ENCODE assay signal across 15 cellular contexts in the genomic region with DNA sequence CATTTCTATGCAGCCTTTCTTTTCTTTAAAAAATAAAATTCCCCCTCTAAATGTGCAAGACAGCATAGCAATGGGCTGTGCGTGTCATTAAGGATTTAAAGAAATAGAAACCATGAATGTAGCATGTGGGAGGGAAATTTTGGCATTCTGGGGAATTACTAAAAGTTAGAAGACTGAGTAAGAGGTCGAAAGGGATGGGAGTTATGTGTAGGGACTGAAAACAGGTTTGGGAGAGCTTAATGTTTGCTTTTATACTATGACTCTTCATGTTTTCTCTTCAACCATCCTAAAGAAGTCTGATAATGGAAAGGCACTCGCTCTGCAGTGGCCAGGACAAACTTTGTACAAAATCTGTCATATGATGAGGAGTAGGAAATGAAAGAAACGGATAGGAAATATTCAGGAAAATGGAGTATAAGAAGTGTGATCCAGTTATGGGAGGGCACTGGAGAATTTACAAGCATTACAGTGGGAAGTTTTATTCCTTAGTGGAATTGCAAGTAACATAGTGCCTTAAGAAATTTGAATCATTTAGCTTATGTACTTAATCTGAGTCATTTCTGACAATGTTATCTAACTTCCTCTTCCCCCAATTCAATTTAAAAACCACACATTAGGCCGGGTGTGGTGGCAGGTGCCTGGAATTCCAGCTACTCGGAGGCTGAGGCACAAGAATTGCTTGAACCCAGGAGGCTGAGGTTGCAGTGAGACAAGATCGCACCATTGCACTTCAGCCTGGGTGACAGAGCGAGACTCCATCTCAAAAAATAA. TPM values are rescaled to one million over a fixed set of nuclear protein-coding genes. Genes with fewer than 3 reads are reported as not detected.
DNase-seq lines count a peak whose midpoint lies in the region; ATAC-seq and TF ChIP-seq lines count a peak whose summit lies in the region.
"Had no signal": no experiment of that assay in that cellular context is flagged by ENCODE, and none has a peak within 500 bp of the region (broad histone marks: within the 10 kb centered on the region; RNA-seq: fewer than 3 reads in every experiment).

No MANE protein-coding gene starts in this region.

- no peaks in the 10 kb centered on the region for H3K27me3 Mint-ChIP-seq in type B pancreatic cell
- no peaks in the 10 kb centered on the region for H3K27me3 Mint-ChIP-seq in CD4-positive, alpha-beta memory T cell
- H3K27me3 Mint-ChIP-seq: activated CD4-positive, alpha-beta T cell treated with anti-CD3 and anti-CD28 coated beads, Interleukin-2, amount 10 ng/mL, durations not matched to agents 7 days and 5 days had no signal

- H3K27me3 ChIP-seq in RWPE2 (ENCODE audit: insufficient read depth, poor library complexity, severe bottlenecking) = no peaks in the 10 kb centered on the region
- no peaks in the 10 kb centered on the region for H3K27me3 ChIP-seq in CD4-positive, alpha-beta memory T cell (ENCODE audit: insufficient read depth, low read length)
- H3K27me3 ChIP-seq: BLaER1 treated with 17β-estradiol and CSF1 and Interleukin-3, amounts not matched to agents 10 nM and 100 nM; Peyer's patch had no signal

- H3K9me3 Mint-ChIP-seq in type B pancreatic cell = no peaks in the 10 kb centered on the region
- H3K9me3 Mint-ChIP-seq in CD4-positive, alpha-beta memory T cell = peaks cover 0 to 7% (median 0%) of the 10 kb centered on the region in 8 donors

- CTCF ChIA-PET in CD4-positive, alpha-beta memory T cell (lab: Charles Lee; ENCODE audit: partially characterized antibody) = no interaction called here

- POLR2A ChIA-PET in CD4-positive, alpha-beta memory T cell (lab: Charles Lee; ENCODE audit: partially characterized antibody) = no interaction called here

- no peak overlapping the region for H3K4me3 ChIP-seq in RWPE2 (ENCODE audit: severe bottlenecking)
- H3K4me3 ChIP-seq in fibroblast of pulmonary artery (replicated peaks; ENCODE audit: low read depth, low read length) = peak overlapping the region; percentile 4
- H3K4me3 ChIP-seq in CD4-positive, alpha-beta memory T cell (ENCODE audit: low read length in 2 of 2) = no peak overlapping the region
- H3K4me3 ChIP-seq: BLaER1 treated with 17β-estradiol and CSF1 and Interleukin-3, amounts not matched to agents 10 nM and 100 nM; lung; Peyer's patch; prostate gland had no signal

- intact Hi-C loops in left cardiac atrium (cut with DNase I) (no loop called here), Right ventricle myocardium superior (cut with DNase I) (no loop called here)
- intact Hi-C loops in CD4-positive, alpha-beta memory T cell (cut with micrococcal nuclease) = no loop called here

- H3K4me1 Mint-ChIP-seq in type B pancreatic cell (ENCODE audit: unreplicated experiment) = peaks cover 4% of the 10 kb centered on the region
- H3K4me1 Mint-ChIP-seq in CD4-positive, alpha-beta memory T cell = peaks cover 34 to 41% (median 35%) of the 10 kb centered on the region in 4 donors

- H3K4me3 Mint-ChIP-seq in type B pancreatic cell = no peak overlapping the region
- no peak overlapping the region for H3K4me3 Mint-ChIP-seq in CD4-positive, alpha-beta memory T cell
- H3K4me3 Mint-ChIP-seq: activated CD4-positive, alpha-beta T cell treated with anti-CD3 and anti-CD28 coated beads, Interleukin-2, amount 10 ng/mL, durations not matched to agents 7 days and 5 days had no signal

- DNase-seq in left cardiac atrium (peak; percentile 30), Right ventricle myocardium superior (no peak), RWPE2 (ENCODE audit: low spot score) (no peak), fibroblast of pulmonary artery (ENCODE audit: low read depth) (peak; percentile 63), type B pancreatic cell (ENCODE audit: extremely low spot score, unreplicated experiment) (no peak), MV-4-11 (lab: John Stamatoyannopoulos, UW) (no peak)
- no peak for DNase-seq in CD4-positive, alpha-beta memory T cell
- DNase-seq: activated CD4-positive, alpha-beta T cell treated with anti-CD3 and anti-CD28 coated beads, Interleukin-2, amount 10 ng/mL, durations not matched to agents 7 days and 5 days; anterior cingulate cortex; NCI-H2029; Peyer's patch had no signal

- TF ChIP-seq CTCF in RWPE2 (IDR thresholded peaks at IDR 0.05; ENCODE audit: poor library complexity, severe bottlenecking) = no peak
- no peak for TF ChIP-seq CTCF in fibroblast of pulmonary artery (IDR thresholded peaks at IDR 0.05; ENCODE audit: low read length, missing control alignments)
- no peak for TF ChIP-seq CTCF in type B pancreatic cell (conservative IDR thresholded peaks at IDR 0.05)

- peaks cover 52% of the 10 kb centered on the region for H3K36me3 Mint-ChIP-seq in type B pancreatic cell
- H3K36me3 Mint-ChIP-seq in CD4-positive, alpha-beta memory T cell = peaks cover 52 to 69% of the 10 kb centered on the region in 2 donors

- no peaks in the 10 kb centered on the region for H3K9me3 ChIP-seq in RWPE2 (ENCODE audit: severe bottlenecking)
- H3K9me3 ChIP-seq in CD4-positive, alpha-beta memory T cell (ENCODE audit: control insufficient read depth in 1 of 2, low read length in 2 of 2) = no peaks in the 10 kb centered on the region
- H3K9me3 ChIP-seq: Peyer's patch, prostate gland had no signal

- H3K27ac Mint-ChIP-seq in type B pancreatic cell = peak overlapping the region; percentile 42
- peak overlapping the region in 3 of 7 donors; percentile 3 to 79 (median 33) for H3K27ac Mint-ChIP-seq in CD4-positive, alpha-beta memory T cell
- H3K27ac Mint-ChIP-seq: activated CD4-positive, alpha-beta T cell treated with anti-CD3 and anti-CD28 coated beads, Interleukin-2, amount 10 ng/mL, durations not matched to agents 7 days and 5 days had no signal

- ATAC-seq in left cardiac atrium (no peak), Right ventricle myocardium superior (ENCODE audit: poor library complexity) (no peak), RWPE2 (ENCODE audit: low read depth) (peak; percentile 77), HG02938 (IDR thresholded peaks at IDR 0.05; ENCODE audit: unreplicated experiment) (no peak)

- H3K4me1 ChIP-seq in RWPE2 (ENCODE audit: insufficient read depth, poor library complexity, severe bottlenecking) = peaks cover 27% of the 10 kb centered on the region
- peaks cover 7% of the 10 kb centered on the region for H3K4me1 ChIP-seq in CD4-positive, alpha-beta memory T cell (ENCODE audit: insufficient read depth, low read length)
- H3K4me1 ChIP-seq: Peyer's patch, prostate gland had no signal

- peaks cover 63% of the 10 kb centered on the region for H3K36me3 ChIP-seq in RWPE2 (ENCODE audit: low read depth)
- peaks cover 9% of the 10 kb centered on the region for H3K36me3 ChIP-seq in CD4-positive, alpha-beta memory T cell (ENCODE audit: insufficient read depth, low read length)
- H3K36me3 ChIP-seq: prostate gland had no signal

- peak overlapping the region; percentile 40 for H3K27ac ChIP-seq in RWPE2 (ENCODE audit: poor library complexity, severe bottlenecking)
- H3K27ac ChIP-seq in CD4-positive, alpha-beta memory T cell (ENCODE audit: low read depth, low read length) = no peak overlapping the region
- H3K27ac ChIP-seq: BLaER1 treated with 17β-estradiol and CSF1 and Interleukin-3, amounts not matched to agents 10 nM and 100 nM; Peyer's patch; prostate gland had no signal

RNA-seq across cellular contexts. Expression of gene TMEM87B, which starts 20.6 kb away (rescaled TPM):
- total RNA-seq in left cardiac atrium (10 to 100 TPM in 1 of 2 donors, 1 to 10 TPM in 1; 8.1 to 14.7 TPM), Right ventricle myocardium superior (6.0 TPM), type B pancreatic cell (ENCODE audit: low replicate concordance) (15.5 and 27.2 TPM in 2 replicates)
- 10 to 100 TPM; 28.6 to 28.7 TPM for total RNA-seq in CD4-positive, alpha-beta memory T cell
- polyA plus RNA-seq in CD4-positive, alpha-beta memory T cell = 10 to 100 TPM; 12.5 to 15.1 TPM

Comparison
In these comparisons a context has a peak if more than half of its experiments do, and no peak if none do; other contexts are left out.
1. DNase-seq: peak in left cardiac atrium (single experiment) and fibroblast of pulmonary artery (single experiment); none in Right ventricle myocardium superior (single experiment), RWPE2 (single experiment), type B pancreatic cell (single experiment), MV-4-11 (single experiment) and CD4-positive, alpha-beta memory T cell (0 of 5).